In the genomic region with DNA sequence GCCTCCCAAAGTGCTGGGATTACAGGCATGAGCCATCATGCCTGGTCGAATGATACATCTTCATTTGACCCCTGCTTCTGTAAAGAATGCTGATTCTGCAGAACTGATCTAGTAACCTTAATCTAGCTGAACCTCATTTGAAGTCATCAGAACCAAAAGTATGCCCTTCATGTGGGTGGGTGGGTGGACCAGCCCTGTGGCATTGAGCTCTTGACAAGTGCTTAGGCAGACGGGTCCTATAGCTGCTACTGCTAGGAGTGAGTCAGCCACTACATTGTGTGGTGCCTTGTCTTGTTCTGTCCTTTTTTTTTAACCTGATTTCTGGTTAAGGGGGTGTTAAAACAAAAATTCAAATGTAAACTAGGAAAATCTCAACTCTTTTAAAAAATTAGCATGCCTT, we compare ENCODE assay signal across 15 cellular contexts. TPM values are rescaled to one million over a fixed set of nuclear protein-coding genes. Genes with fewer than 3 reads are reported as not detected.
DNase-seq lines count a peak whose midpoint lies in the region; ATAC-seq and TF ChIP-seq lines count a peak whose summit lies in the region.
"Had no signal": no experiment of that assay in that cellular context is flagged by ENCODE, and none has a peak within 500 bp of the region (broad histone marks: within the 10 kb centered on the region; RNA-seq: fewer than 3 reads in every experiment).

No MANE protein-coding gene starts in this region.

- intact Hi-C loops in uterus (cut with DNase I; ENCODE audit: low total_unique reads), result no loop called here

- H3K9ac ChIP-seq in SK-N-SH, result no peak overlapping the region

- no peaks in the 10 kb centered on the region for H3K9me2 ChIP-seq in SK-N-SH

- H3K4me3 ChIP-seq in SK-N-SH (ENCODE audit: low read depth in 2 of 2, low read length in 1 of 2) (no peak overlapping the region), choroid plexus epithelial cell (ENCODE audit: low read depth, low read length) (no peak overlapping the region), osteoblast (ENCODE audit: insufficient read depth, low read length) (no peak overlapping the region), uterus (no peak overlapping the region)
- H3K4me3 ChIP-seq: skin epidermis, upper lobe of left lung had no signal

- TF ChIP-seq RAD21 in SK-N-SH (IDR thresholded peaks at IDR 0.05; ENCODE audit: low read length), result no peak

- H3F3A ChIP-seq in SK-N-SH (replicated peaks; ENCODE audit: insufficient read depth), result peaks cover 36% of the 10 kb centered on the region

- WGBS in SK-N-SH (ENCODE audit: low lambda C conversion rate), result 80% methylated on average over 2 of the region's 2 CpGs

- TF ChIP-seq POLR2A in uterus (IDR thresholded peaks at IDR 0.05), result no peak

- CTCF ChIA-PET in SK-N-SH (lab: Yijun Ruan, JAX), result interaction anchor here (0.6 to 1.7 kb wide), 5 partner anchors 9 to 159 kb away, joined by 3 to 6 read pairs (median 3); no protein-coding TSS in a partner anchor

- H4K20me1 ChIP-seq in SK-N-SH (ENCODE audit: insufficient read depth), result peaks cover 50% of the 10 kb centered on the region
- peaks cover 15% of the 10 kb centered on the region for H4K20me1 ChIP-seq in osteoblast (ENCODE audit: insufficient read depth, low read length)

- peak overlapping the region in 1 of 2 experiments; percentile 59; a peak in 2 of 4 replicates for H3K27ac ChIP-seq in SK-N-SH (ENCODE audit: low read depth in 2 of 2, low read length in 1 of 2)
- H3K27ac ChIP-seq in osteoblast (ENCODE audit: low read depth, low read length), result peak overlapping the region; percentile 82
- H3K27ac ChIP-seq in uterus, result no peak overlapping the region
- H3K27ac ChIP-seq: 22Rv1 had no signal

- H3K27me3 ChIP-seq in SK-N-SH (ENCODE audit: insufficient read depth) (no peaks in the 10 kb centered on the region), osteoblast (ENCODE audit: insufficient read depth, low read length) (no peaks in the 10 kb centered on the region), uterus (no peaks in the 10 kb centered on the region)
- H3K27me3 ChIP-seq: upper lobe of left lung had no signal

- H3K9me3 ChIP-seq in SK-N-SH (no peaks in the 10 kb centered on the region), osteoblast (ENCODE audit: low read depth, low read length) (no peaks in the 10 kb centered on the region), uterus (no peaks in the 10 kb centered on the region)
- H3K9me3 ChIP-seq: upper lobe of left lung had no signal

- ATAC-seq in SK-N-SH treated with all-trans-retinoic acid at 6 μM for 48 hours, result 0 out of 3 replicates have a peak, but pooled peaks have one; percentile 20
- ATAC-seq: activated CD4-positive, CD25-positive, alpha-beta regulatory T cell treated with anti-CD3 and anti-CD28 coated beads, Interleukin-2, amount 50 U/mL, for 24 hours; natural killer cell had no signal

- H3K36me3 ChIP-seq in SK-N-SH (replicated peaks in 1 of 2; ENCODE audit: control insufficient read depth in 1 of 2, insufficient read depth in 2 of 2, low read length in 1 of 2), result peaks cover 95 to 96% of the 10 kb centered on the region in 2 experiments
- H3K36me3 ChIP-seq in osteoblast (ENCODE audit: insufficient read depth, low read length), result peaks cover 89% of the 10 kb centered on the region
- H3K36me3 ChIP-seq in uterus, result no peaks in the 10 kb centered on the region

- POLR2A ChIA-PET in SK-N-SH (lab: Yijun Ruan, JAX), result no interaction called here

- DNase-seq in SK-N-SH (no peak), M059J (ENCODE audit: low read depth) (peak; percentile 77), choroid plexus epithelial cell (ENCODE audit: low read depth) (peak; percentile 43), osteoblast (ENCODE audit: insufficient read length, low spot score, missing footprints) (peak; percentile 78), NCI-H2196 (lab: John Stamatoyannopoulos, UW; ENCODE audit: unreplicated experiment) (no peak), hippocampal formation (lab: John Stamatoyannopoulos, UW) (no peak), uterus (no peak)
- DNase-seq: activated effector memory CD4-positive, alpha-beta T cell treated with Interleukin-2 at 50 U/mL for 16 hours; KG1; natural killer cell had no signal

- peaks cover 86% of the 10 kb centered on the region for H3K79me2 ChIP-seq in SK-N-SH (ENCODE audit: insufficient read depth)
- H3K79me2 ChIP-seq in osteoblast (ENCODE audit: insufficient read depth, low read length), result peaks cover 73% of the 10 kb centered on the region

- H3K4me1 ChIP-seq in SK-N-SH (ENCODE audit: control insufficient read depth in 1 of 2, insufficient read depth in 2 of 2, low read depth in 1 of 2, low read length in 1 of 2) (no peaks in the 10 kb centered on the region), osteoblast (ENCODE audit: insufficient read depth, low read length) (peaks cover 24% of the 10 kb centered on the region), uterus (no peaks in the 10 kb centered on the region)

- H3K4me2 ChIP-seq in SK-N-SH (no peak overlapping the region), osteoblast (ENCODE audit: insufficient read depth, low read length) (peak overlapping the region; percentile 60)

- H2AFZ ChIP-seq in SK-N-SH (ENCODE audit: low read depth) (no peak overlapping the region), osteoblast (ENCODE audit: low read length) (no peak overlapping the region)

- TF ChIP-seq CTCF in SK-N-SH (IDR thresholded peaks at IDR 0.05) (no peak), choroid plexus epithelial cell (conservative IDR thresholded peaks at IDR 0.05; ENCODE audit: low read depth, low read length) (no peak), osteoblast (IDR thresholded peaks at IDR 0.05; ENCODE audit: extremely low read depth, low read depth, low read length) (no peak), uterus (IDR thresholded peaks at IDR 0.05) (no peak)

- no peak for TF ChIP-seq EP300 in SK-N-SH (IDR thresholded peaks at IDR 0.05; ENCODE audit: borderline replicate concordance in 1 of 2, low read depth in 1 of 2, low read length in 1 of 2)

TF ChIP-seq in SK-N-SH treated with all-trans-retinoic acid at 6 μM for 48 hours, 23 proteins besides CTCF, POLR2A, EP300 and RAD21 (continues in another document):
- TF ChIP-seq, protein P1, sequence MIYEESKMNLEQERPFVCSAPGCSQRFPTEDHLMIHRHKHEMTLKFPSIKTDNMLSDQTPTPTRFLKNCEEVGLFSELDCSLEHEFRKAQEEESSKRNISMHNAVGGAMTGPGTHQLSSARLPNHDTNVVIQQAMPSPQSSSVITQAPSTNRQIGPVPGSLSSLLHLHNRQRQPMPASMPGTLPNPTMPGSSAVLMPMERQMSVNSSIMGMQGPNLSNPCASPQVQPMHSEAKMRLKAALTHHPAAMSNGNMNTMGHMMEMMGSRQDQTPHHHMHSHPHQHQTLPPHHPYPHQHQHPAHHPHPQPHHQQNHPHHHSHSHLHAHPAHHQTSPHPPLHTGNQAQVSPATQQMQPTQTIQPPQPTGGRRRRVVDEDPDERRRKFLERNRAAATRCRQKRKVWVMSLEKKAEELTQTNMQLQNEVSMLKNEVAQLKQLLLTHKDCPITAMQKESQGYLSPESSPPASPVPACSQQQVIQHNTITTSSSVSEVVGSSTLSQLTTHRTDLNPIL (CRISPR knock-in tag; IDR thresholded peaks at IDR 0.05; ENCODE audit: low read depth), result no peak
- TF ChIP-seq ZNF565 (CRISPR knock-in tag; conservative IDR thresholded peaks at IDR 0.05; ENCODE audit: low read depth) (no peak), BACH2 (CRISPR knock-in tag; IDR thresholded peaks at IDR 0.05; ENCODE audit: borderline replicate concordance) (no peak), ZFP30 (CRISPR knock-in tag; IDR thresholded peaks at IDR 0.05) (no peak), ISL1 (CRISPR knock-in tag; IDR thresholded peaks at IDR 0.05) (no peak), ZNF8 (CRISPR knock-in tag; IDR thresholded peaks at IDR 0.05) (no peak)

TF ChIP-seq in SK-N-SH, 30 proteins besides CTCF, POLR2A, EP300 and RAD21 (continues in another document):
- TF ChIP-seq USF2 (IDR thresholded peaks at IDR 0.05; ENCODE audit: borderline replicate concordance, low read depth, low read length) (no peak), ELF1 (IDR thresholded peaks at IDR 0.05) (no peak)

RNA-seq across cellular contexts. Expression of gene SF3B3, which starts 29.6 kb away (rescaled TPM):
- polyA plus RNA-seq in SK-N-SH (2012; rRNA removed), result 75.9 and 81.7 TPM in 2 replicates
- 58.5 and 71.3 TPM in 2 replicates for polyA plus RNA-seq in SK-N-SH (2012; cell fraction: cytosol; rRNA removed)
- 160 and 164 TPM in 2 replicates for polyA plus RNA-seq in SK-N-SH (2012; cell fraction: nucleus; rRNA removed)
- 256 and 270 TPM in 2 replicates for total RNA-seq in M059J (2014; rRNA removed; shearing (Covaris generic))
- total RNA-seq in osteoblast (123 and 142 TPM in 2 replicates), uterus (100 to 1,000 TPM in 2 of 4 donors, 10 to 100 TPM in 2; 24.3 to 244 (median 145) TPM)

RNA-seq across cellular contexts. Expression of gene COG4, which starts 29.8 kb away (rescaled TPM):
- polyA plus RNA-seq in SK-N-SH (2012; rRNA removed), result 54.4 and 72.7 TPM in 2 replicates
- polyA plus RNA-seq in SK-N-SH (2012; cell fraction: cytosol; rRNA removed), result 32.9 and 45.7 TPM in 2 replicates
- polyA plus RNA-seq in SK-N-SH (2012; cell fraction: nucleus; rRNA removed), result 147 and 161 TPM in 2 replicates
- total RNA-seq in M059J (2014; rRNA removed; shearing (Covaris generic)), result 51.2 and 85.0 TPM in 2 replicates
- total RNA-seq in osteoblast (51.3 and 61.5 TPM in 2 replicates), uterus (100 to 1,000 TPM in 1 of 4 donors, 10 to 100 TPM in 3; 33.3 to 137 (median 67.1) TPM)

Comparison
In these comparisons a context has a peak if more than half of its experiments do, and no peak if none do; other contexts are left out.
1. DNase-seq: peak in M059J (single experiment), choroid plexus epithelial cell (single experiment) and osteoblast (single experiment); none in SK-N-SH (single experiment), NCI-H2196 (single experiment), hippocampal formation (0 of 2) and uterus (0 of 2).